ENCODE assay signal across 18 cellular contexts in genomic region chr18:59606193-59607175, GRCh38.
DNase-seq lines count a peak whose midpoint lies in the region; ATAC-seq and TF ChIP-seq lines count a peak whose summit lies in the region.
"Had no signal": no experiment of that assay in that cellular context is flagged by ENCODE, and none has a peak within 500 bp of the region (broad histone marks: within the 10 kb centered on the region; RNA-seq: fewer than 3 reads in every experiment).

No MANE protein-coding gene starts in this region.

- H4K12ac ChIP-seq in trophoblast cell (ENCODE audit: low read depth, low read length) = no peak overlapping the region

- H3K4me3 ChIP-seq in heart right ventricle (no peak overlapping the region), trophoblast cell (ENCODE audit: low read depth, low read length) (no peak overlapping the region)
- H3K4me3 ChIP-seq: coronary artery, K562, prostate gland had no signal

- H3K27ac ChIP-seq in heart right ventricle (peak overlapping the region in 4 of 10 donors; percentile 7 to 43 (median 18)), trophoblast cell (ENCODE audit: low read depth, low read length) (no peak overlapping the region)
- H3K27ac ChIP-seq: C4-2B, coronary artery, prostate gland, RWPE1 had no signal

- H2BK5ac ChIP-seq in trophoblast cell (ENCODE audit: low read depth, low read length, poor library complexity) = no peak overlapping the region

- DNase-seq in ELR (ENCODE audit: low read depth) = peak; percentile 35
- peak; percentile 11 for DNase-seq in amniotic stem cell (lab: John Stamatoyannopoulos, UW)
- DNase-seq in heart right ventricle = peak in 1 of 2 donors; percentile 17
- DNase-seq in trophoblast cell = peak; percentile 62 to 90
- no peak for DNase-seq in GF-D8 (lab: John Stamatoyannopoulos, UW)
- no peak for DNase-seq in NCI-H82 (lab: John Stamatoyannopoulos, UW)
- DNase-seq in activated CD4-positive, alpha-beta T cell treated with anti-CD3 and anti-CD28 coated beads, Interleukin-2, amount 50 U/mL, for 4 hours = no peak
- DNase-seq: activated naive CD8-positive, alpha-beta T cell treated with anti-CD3 and anti-CD28 coated beads, Interleukin-2, amount 10 ng/mL, durations not matched to agents 7 days and 5 days; activated T-cell treated with anti-CD3 and anti-CD28 coated beads, Interleukin-2, amount 50 U/mL, for 1 hour; NCI-H1436 treated with DMSO at 0.1 percent for 48 hours; NCI-H524; stimulated activated CD4-positive, alpha-beta T cell treated with anti-CD3 and anti-CD28 coated beads, Interleukin-2, amount 100 ng/mL, for 48 hours had no signal

- H2BK120ac ChIP-seq in trophoblast cell (ENCODE audit: insufficient read depth, low read length, poor library complexity) = no peak overlapping the region

- ATAC-seq in heart right ventricle (peak; percentile 62 to 95 (median 88)), HG02798 (IDR thresholded peaks at IDR 0.05; ENCODE audit: poor library complexity, unreplicated experiment) (no peak)
- ATAC-seq: K562 had no signal

- H3K79me1 ChIP-seq in trophoblast cell (ENCODE audit: low read length) = no peaks in the 10 kb centered on the region

- H4K8ac ChIP-seq in trophoblast cell (ENCODE audit: low read depth, low read length) = no peak overlapping the region

- WGBS in heart right ventricle, 2 donors = 35 to 42% methylated on average over 13 of the region's 13 CpGs
- WGBS in trophoblast cell (ENCODE audit: extremely low coverage, insufficient coverage, insufficient read length) = no CpG with 5 or more reads among the region's 13 CpGs

- no peak overlapping the region for H3K14ac ChIP-seq in trophoblast cell (ENCODE audit: low read length)

- no peaks in the 10 kb centered on the region for H3K79me2 ChIP-seq in trophoblast cell (ENCODE audit: control insufficient read depth, insufficient read depth, low read length, poor library complexity)

- H3K4ac ChIP-seq in trophoblast cell (ENCODE audit: low read depth, low read length) = no peak overlapping the region

- H2AFZ ChIP-seq in trophoblast cell (ENCODE audit: insufficient read depth, low read length, poor library complexity) = no peak overlapping the region

- intact Hi-C loops in heart right ventricle (cut with DNase I) = loop anchor here in 1 of 10 donors (10.0 kb wide), 1 partner anchor 142 kb away; no protein-coding TSS in a partner anchor

- H3K27me3 ChIP-seq in heart right ventricle = no peaks in the 10 kb centered on the region
- H3K27me3 ChIP-seq in trophoblast cell (ENCODE audit: insufficient read depth, low read length) = no peaks in the 10 kb centered on the region

- no peak overlapping the region for H3K23ac ChIP-seq in trophoblast cell (ENCODE audit: low read length)

- no peak overlapping the region for H3K9ac ChIP-seq in trophoblast cell (ENCODE audit: low read length)

- no peaks in the 10 kb centered on the region for H3K36me3 ChIP-seq in heart right ventricle
- no peaks in the 10 kb centered on the region for H3K36me3 ChIP-seq in trophoblast cell (ENCODE audit: control insufficient read depth in 1 of 2, insufficient read depth in 2 of 2, low read length in 2 of 2)
- H3K36me3 ChIP-seq: prostate gland had no signal

- no peak for TF ChIP-seq CTCF in heart right ventricle (IDR thresholded peaks at IDR 0.05)

- H3K9me3 ChIP-seq in heart right ventricle (no peaks in the 10 kb centered on the region), trophoblast cell (ENCODE audit: insufficient read depth, low read depth, low read length) (no peaks in the 10 kb centered on the region)
- H3K9me3 ChIP-seq: prostate gland had no signal

- no peak overlapping the region for H2AK5ac ChIP-seq in trophoblast cell (ENCODE audit: low read length)

- no peak overlapping the region for H4K91ac ChIP-seq in trophoblast cell (ENCODE audit: low read depth, low read length)

- H3K4me2 ChIP-seq in trophoblast cell (ENCODE audit: low read length) = no peak overlapping the region

- H3K4me1 ChIP-seq in heart right ventricle (peaks cover 2 to 29% (median 15%) of the 10 kb centered on the region in 9 donors), trophoblast cell (ENCODE audit: control insufficient read depth in 1 of 2, insufficient read depth in 2 of 2, low read length in 2 of 2) (peaks cover 9% of the 10 kb centered on the region in 2 experiments)
- H3K4me1 ChIP-seq: prostate gland had no signal

- no peak overlapping the region for H3K18ac ChIP-seq in trophoblast cell (ENCODE audit: low read length)

- no peak overlapping the region for H2BK12ac ChIP-seq in trophoblast cell (ENCODE audit: low read length)

Comparison
In these comparisons a context has a peak if more than half of its experiments do, and no peak if none do; other contexts are left out.
1. DNase-seq: peak in ELR (single experiment), amniotic stem cell (single experiment) and trophoblast cell (2 of 2); none in GF-D8 (single experiment), NCI-H82 (single experiment) and activated CD4-positive, alpha-beta T cell treated with anti-CD3 and anti-CD28 coated beads, Interleukin-2, amount 50 U/mL, for 4 hours (0 of 2).